1 cellular context compared by ENCODE assay signal in genomic region chr10:119489572-119490326, GRCh38.
TF ChIP-seq lines count a peak whose summit lies in the region.

No MANE protein-coding gene starts in this region.

TF ChIP-seq in K562, 482 proteins besides CTCF, POLR2A, EP300 and RAD21 (continued from another document):
- TF ChIP-seq RREB1 (CRISPR knock-in tag; IDR thresholded peaks at IDR 0.05): 0 out of 2 replicates have a peak, but pooled peaks have one; percentile 53
